ENCODE assay signal across 25 cellular contexts in genomic region chr1:191343816-191344215, GRCh38.
A peak's percentile ranks its signal among the peaks of the same experiment; 100 is the strongest.
DNase-seq lines count a peak whose midpoint lies in the region; ATAC-seq and TF ChIP-seq lines count a peak whose summit lies in the region.
"Had no signal": no experiment of that assay in that cellular context is flagged by ENCODE, and none has a peak within 500 bp of the region (broad histone marks: within the 10 kb centered on the region; RNA-seq: fewer than 3 reads in every experiment).

No MANE protein-coding gene starts in this region.

- H3K36me3 Mint-ChIP-seq in H9 (ENCODE audit: insufficient read depth in 1 of 3, low read depth in 3 of 3) (peaks cover 3 to 4% (median 3%) of the 10 kb centered on the region in 3 experiments; a peak in 5 of 7 replicates), mesothelial cell of epicardium (peaks cover 1% of the 10 kb centered on the region)

- H2AFZ ChIP-seq in H9 (ENCODE audit: low read length) = no peak overlapping the region

- no peak overlapping the region for H3K4me3 Mint-ChIP-seq in H9
- no peak overlapping the region for H3K4me3 Mint-ChIP-seq in mesothelial cell of epicardium
- H3K4me3 Mint-ChIP-seq: activated CD4-positive, alpha-beta T cell treated with anti-CD3 and anti-CD28 coated beads, Interleukin-2, amount 10 ng/mL, durations not matched to agents 24 days and 14 days; nephron had no signal

- no peak overlapping the region for H3K23ac ChIP-seq in H9 (ENCODE audit: insufficient read length, low read depth, low read length)

- no peaks in the 10 kb centered on the region for H3K4me1 Mint-ChIP-seq in H9
- H3K4me1 Mint-ChIP-seq in mesothelial cell of epicardium = peaks cover 11% of the 10 kb centered on the region
- H3K4me1 Mint-ChIP-seq: activated CD4-positive, alpha-beta T cell treated with anti-CD3 and anti-CD28 coated beads, Interleukin-2, amount 10 ng/mL, durations not matched to agents 24 days and 14 days; nephron had no signal

- no peak for TF ChIP-seq CTCF in fibroblast of the aortic adventitia (IDR thresholded peaks at IDR 0.05; ENCODE audit: insufficient read depth, low read length)
- no peak for TF ChIP-seq CTCF in H9 (conservative IDR thresholded peaks at IDR 0.05)
- no peak for TF ChIP-seq CTCF in mesothelial cell of epicardium (IDR thresholded peaks at IDR 0.05; ENCODE audit: unreplicated experiment)

- no peak overlapping the region for H2AK5ac ChIP-seq in H9 (ENCODE audit: insufficient read length, low read length)

- no peak overlapping the region for H2BK20ac ChIP-seq in H9 (ENCODE audit: low read depth, low read length, poor library complexity, severe bottlenecking)

- H3K4me2 ChIP-seq in H9 (ENCODE audit: insufficient read depth, insufficient read length, low read length) = no peak overlapping the region

- no peak overlapping the region for H3K14ac ChIP-seq in H9 (ENCODE audit: insufficient read depth, low read length)

- H2BK120ac ChIP-seq in H9 (ENCODE audit: low read depth, low read length, poor library complexity, severe bottlenecking) = no peak overlapping the region

- no peak overlapping the region for H2BK12ac ChIP-seq in H9 (ENCODE audit: insufficient read length, low read depth, low read length)

- ATAC-seq in HG02852 (IDR thresholded peaks at IDR 0.05; ENCODE audit: unreplicated experiment) = no peak
- ATAC-seq: body of pancreas, GM12878 had no signal

- H3K27me3 Mint-ChIP-seq in H9 (ENCODE audit: low read depth) = no peaks in the 10 kb centered on the region
- H3K27me3 Mint-ChIP-seq in mesothelial cell of epicardium (ENCODE audit: low read depth) = no peaks in the 10 kb centered on the region
- H3K27me3 Mint-ChIP-seq: activated CD4-positive, alpha-beta T cell treated with anti-CD3 and anti-CD28 coated beads, Interleukin-2, amount 10 ng/mL, durations not matched to agents 24 days and 14 days; progenitor cell of endocrine pancreas had no signal

- H3K27ac ChIP-seq in H9 (ENCODE audit: insufficient read length, low read depth, low read length) = no peak overlapping the region
- H3K27ac ChIP-seq: body of pancreas, spleen, suprapubic skin had no signal

- H4K20me1 ChIP-seq in H9 (ENCODE audit: control insufficient read depth, insufficient read depth, insufficient read length) = no peaks in the 10 kb centered on the region

- H3K27me3 ChIP-seq in H9 (ENCODE audit: insufficient read depth, low read length) = no peaks in the 10 kb centered on the region
- H3K27me3 ChIP-seq: BE2C, body of pancreas, spleen, suprapubic skin had no signal

- no peaks in the 10 kb centered on the region for H3K23me2 ChIP-seq in H9 (ENCODE audit: insufficient read length, low read depth, low read length, poor library complexity, severe bottlenecking)

- H3K9ac ChIP-seq in H9 (ENCODE audit: extremely low read depth, insufficient read length, low read length) = no peak overlapping the region

- H3K4me1 ChIP-seq in H9 (ENCODE audit: insufficient read depth, low read length) = no peaks in the 10 kb centered on the region
- H3K4me1 ChIP-seq: BE2C, body of pancreas, spleen, suprapubic skin had no signal

- no peak overlapping the region for H3T11ph ChIP-seq in H9 (ENCODE audit: low read length)

- H3K4me3 ChIP-seq in fibroblast of the aortic adventitia (ENCODE audit: low read depth, low read length) = no peak overlapping the region
- H3K4me3 ChIP-seq in skeletal muscle cell (ENCODE audit: low read depth, low read length) = no peak overlapping the region
- H3K4me3 ChIP-seq: body of pancreas, GM12878, spleen, suprapubic skin had no signal

- no peaks in the 10 kb centered on the region for H3K9me3 ChIP-seq in H9 (ENCODE audit: control insufficient read depth, low read depth, low read length)
- H3K9me3 ChIP-seq: BE2C, body of pancreas, suprapubic skin had no signal

- H3K27ac Mint-ChIP-seq in H9 (0 out of 7 replicates have a peak overlapping the region, but pooled peaks of 1 of the 3 experiments have one; percentile 9), mesothelial cell of epicardium (no peak overlapping the region)
- H3K27ac Mint-ChIP-seq: activated CD4-positive, alpha-beta T cell treated with anti-CD3 and anti-CD28 coated beads, Interleukin-2, amount 10 ng/mL, durations not matched to agents 24 days and 14 days; nephron; progenitor cell of endocrine pancreas had no signal

- H3K18ac ChIP-seq in H9 (ENCODE audit: insufficient read length, low read depth, low read length) = no peak overlapping the region

- H3K9me3 Mint-ChIP-seq in H9 = peaks cover 4 to 8% of the 10 kb centered on the region in 2 experiments; a peak in 4 of 5 replicates
- peaks cover 19% of the 10 kb centered on the region for H3K9me3 Mint-ChIP-seq in mesothelial cell of epicardium

- peak; percentile 35 for DNase-seq in HS-27A (ENCODE audit: low read depth)
- peak; percentile 61 for DNase-seq in amniotic epithelial cell (ENCODE audit: low read depth)
- peak; percentile 2 for DNase-seq in fibroblast of the aortic adventitia (ENCODE audit: low read depth)
- DNase-seq in skeletal muscle cell (ENCODE audit: low read depth) = peak; percentile 51
- DNase-seq in H9 = no peak
- DNase-seq in mesothelial cell of epicardium (ENCODE audit: low spot score in 2 of 2, unreplicated experiment in 2 of 2) = no peak
- DNase-seq in NCI-H1694 treated with DMSO at 0.1 percent for 48 hours (lab: John Stamatoyannopoulos, UW) = no peak
- DNase-seq: activated CD4-positive, alpha-beta T cell treated with anti-CD3 and anti-CD28 coated beads, Interleukin-2, amount 10 ng/mL, durations not matched to agents 24 days and 14 days; activated CD8-positive, alpha-beta memory T cell treated with anti-CD3 and anti-CD28 coated beads, Interleukin-2, amount 50 U/mL, for 4 hours; activated naive CD4-positive, alpha-beta T cell; BE2C; body of pancreas; GF-D8; mammary epithelial cell; NCI-H146; NCI-H345; NK-92 treated with Interleukin-12 subunit alpha and Interleukin-12 subunit beta, amount 100 ng/mL, for 24 hours; RPMI8226; spleen; stimulated activated CD8-positive, alpha-beta memory T cell treated with anti-CD3 and anti-CD28 coated beads, Interleukin-4, amount 100 ng/mL, for 48 hours had no signal

- no peak overlapping the region for H4K8ac ChIP-seq in H9 (replicated peaks; ENCODE audit: insufficient read length, low read depth, low read length)

- H3K4ac ChIP-seq in H9 (ENCODE audit: low read depth, low read length) = no peak overlapping the region

- no peak overlapping the region for H3K56ac ChIP-seq in H9 (ENCODE audit: insufficient read length, low read depth, low read length)

- H2BK5ac ChIP-seq in H9 (ENCODE audit: insufficient read length, low read length) = no peak overlapping the region

- no peak overlapping the region for H2BK15ac ChIP-seq in H9 (ENCODE audit: low read depth, low read length)

- H4K91ac ChIP-seq in H9 (ENCODE audit: insufficient read length, low read depth, low read length) = no peak overlapping the region

- WGBS in H9 (ENCODE audit: extremely low coverage, insufficient read length, low lambda C conversion rate) = no CpG with 5 or more reads among the region's 1 CpG

- no peak overlapping the region for H4K5ac ChIP-seq in H9 (ENCODE audit: insufficient read length, low read depth, low read length)

- H3K79me2 ChIP-seq in H9 (ENCODE audit: insufficient read depth, low read length) = no peaks in the 10 kb centered on the region

- no peaks in the 10 kb centered on the region for H3K79me1 ChIP-seq in H9 (ENCODE audit: insufficient read depth, low read depth, low read length, poor library complexity, severe bottlenecking)

Comparison
In these comparisons a context has a peak if more than half of its experiments do, and no peak if none do; other contexts are left out.
1. DNase-seq: peak in HS-27A (single experiment), amniotic epithelial cell (single experiment), fibroblast of the aortic adventitia (single experiment) and skeletal muscle cell (single experiment); none in H9 (single experiment), mesothelial cell of epicardium (0 of 2) and NCI-H1694 treated with DMSO at 0.1 percent for 48 hours (single experiment).